Comparison of ENCODE assay signal across 20 cellular contexts in the genomic region with DNA sequence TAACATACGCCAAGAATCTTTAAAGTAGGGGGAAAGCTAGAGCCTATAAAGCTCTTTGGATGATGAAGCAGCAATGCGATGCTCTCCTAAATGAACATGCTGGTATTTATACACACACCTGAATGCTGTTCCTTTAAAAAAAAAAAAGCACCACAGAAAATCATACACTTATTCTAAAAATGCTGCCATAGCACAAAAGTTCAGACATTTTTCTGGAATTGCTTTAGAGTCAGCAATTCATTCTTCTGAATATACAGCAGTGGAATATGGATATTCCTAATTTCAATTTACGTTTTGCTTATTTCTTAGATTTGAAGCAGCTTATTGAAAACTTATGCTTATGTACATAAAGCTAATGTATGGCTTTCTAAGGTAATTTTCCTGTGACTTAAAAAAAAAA.
"Had no signal": no experiment of that assay in that cellular context is flagged by ENCODE, and none has a peak within 500 bp of the region (broad histone marks: within the 10 kb centered on the region; RNA-seq: fewer than 3 reads in every experiment).

No MANE protein-coding gene starts in this region.

- H3K27ac ChIP-seq: coronary artery, foreskin keratinocyte, left ventricle myocardium inferior, lower lobe of right lung, right atrium auricular region had no signal

- ATAC-seq: foreskin keratinocyte, left cardiac atrium, lower lobe of right lung had no signal

- H3K27ac Mint-ChIP-seq: endodermal cell had no signal

- DNase-seq: effector CD4-positive, alpha-beta T cell; endodermal cell; erythroblast; foreskin keratinocyte; kidney; left cardiac atrium; left ventricle myocardium inferior; lower lobe of right lung; mesendoderm; naive B cell; posterior cingulate gyrus; small intestine; stimulated activated CD4-positive, alpha-beta T cell treated with anti-CD3 and anti-CD28 coated beads, Interleukin-12 subunit alpha, Interleukin-12 subunit beta, amount 100 ng/mL, for 4 hours; stimulated activated CD4-positive, alpha-beta T cell treated with anti-CD3 and anti-CD28 coated beads, Interleukin-2, amount 100 ng/mL, for 48 hours; stimulated activated naive CD4-positive, alpha-beta T cell treated with Interleukin-2 at 50 U/mL for 16 hours; trophoblast cell had no signal

- H3K4me3 ChIP-seq: coronary artery, left ventricle myocardium inferior, lower lobe of right lung, right atrium auricular region had no signal

- H3K4me3 Mint-ChIP-seq: endodermal cell had no signal

- H3K9me3 Mint-ChIP-seq: endodermal cell, naive B cell, neural crest cell had no signal

- FAIRE-seq: endothelial cell of umbilical vein, kidney, small intestine had no signal

- H3K27me3 ChIP-seq: foreskin keratinocyte, right atrium auricular region had no signal

- H3K9me3 ChIP-seq: left ventricle myocardium inferior, lower lobe of right lung, right atrium auricular region had no signal
